In the genomic region with DNA sequence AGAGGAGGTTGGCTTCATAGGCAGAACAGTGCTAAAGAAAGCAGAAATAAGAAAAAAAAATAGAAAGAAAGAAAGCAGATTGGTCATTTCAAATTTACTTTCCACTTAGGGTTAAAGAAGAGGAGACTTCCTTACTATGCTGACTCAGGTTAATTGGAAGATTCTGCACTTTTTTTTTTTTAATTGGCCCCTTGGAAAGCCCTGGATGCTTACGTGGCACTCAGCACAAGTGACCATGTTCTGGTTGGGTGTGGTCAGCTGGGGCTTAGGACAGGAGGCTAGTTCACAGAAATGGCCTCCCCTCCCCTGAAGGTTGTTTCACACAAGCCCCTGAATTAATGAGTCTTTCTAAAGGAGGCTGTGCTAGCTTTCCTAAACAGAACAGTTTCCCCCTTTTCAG, we compare ENCODE assay signal across 2 cellular contexts.
TF ChIP-seq lines count a peak whose summit lies in the region.

No MANE protein-coding gene starts in this region.

TF ChIP-seq in IMR-90, 13 proteins besides CTCF, POLR2A, EP300 and RAD21:
- peak; percentile 77 for TF ChIP-seq MAFK (IDR thresholded peaks at IDR 0.05; ENCODE audit: low read depth, low read length)
- TF ChIP-seq FOS (IDR thresholded peaks at IDR 0.05; ENCODE audit: low read depth, low read length) = no peak

TF ChIP-seq in GM12878, 131 proteins besides CTCF, POLR2A, EP300 and RAD21:
- no peak for TF ChIP-seq TCF7 (IDR thresholded peaks at IDR 0.05; ENCODE audit: borderline replicate concordance)
